15 cellular contexts compared by ENCODE assay signal in the genomic region with DNA sequence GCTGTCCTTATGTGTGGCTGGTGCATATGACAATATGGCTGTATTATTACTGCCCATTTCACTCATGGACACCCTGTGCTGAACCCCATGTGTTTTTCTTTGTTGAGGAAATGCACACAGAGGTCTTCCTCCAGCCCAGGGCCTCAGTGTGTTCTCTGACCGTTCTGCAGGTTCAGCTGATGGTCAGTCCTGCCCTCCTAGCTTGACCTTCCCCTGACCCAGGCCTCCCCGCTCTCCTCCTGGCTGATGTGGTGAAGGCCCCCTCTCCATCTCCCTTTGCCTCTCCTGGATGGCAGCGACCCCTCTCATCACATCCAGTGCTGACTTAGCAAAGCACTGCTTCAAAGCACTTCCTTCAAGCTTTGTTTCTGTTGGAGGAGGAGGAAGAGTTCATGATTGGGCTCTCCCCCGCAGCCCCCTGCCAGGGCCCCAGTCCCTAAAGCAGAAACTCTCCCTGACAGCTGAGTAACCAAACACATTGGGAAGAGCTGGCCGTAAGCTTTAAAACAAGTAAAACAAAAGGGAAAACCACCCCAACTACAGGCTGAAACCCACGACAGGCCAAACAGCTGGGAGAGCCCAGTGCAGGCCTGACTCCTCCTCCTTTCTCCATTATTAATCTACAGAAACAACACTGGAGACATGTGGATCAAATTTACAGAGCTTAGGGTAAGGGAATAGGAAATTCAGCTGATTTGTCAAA.
DNase-seq lines count a peak whose midpoint lies in the region; ATAC-seq and TF ChIP-seq lines count a peak whose summit lies in the region.
"Had no signal": no experiment of that assay in that cellular context is flagged by ENCODE, and none has a peak within 500 bp of the region (broad histone marks: within the 10 kb centered on the region; RNA-seq: fewer than 3 reads in every experiment).

No MANE protein-coding gene starts in this region.

- peak overlapping the region; percentile 38 for H3K4me2 ChIP-seq in hepatocyte

- H3K9me3 ChIP-seq in hepatocyte (ENCODE audit: low read depth), result no peaks in the 10 kb centered on the region
- H3K9me3 ChIP-seq in esophagus squamous epithelium, result no peaks in the 10 kb centered on the region
- H3K9me3 ChIP-seq: right lobe of liver had no signal

- no peak overlapping the region for H2AFZ ChIP-seq in hepatocyte

- H3K9me2 ChIP-seq in hepatocyte (replicated peaks; ENCODE audit: insufficient read depth), result no peaks in the 10 kb centered on the region

- H4K20me1 ChIP-seq in hepatocyte (ENCODE audit: insufficient read depth, poor library complexity, severe bottlenecking), result no peaks in the 10 kb centered on the region

- TF ChIP-seq CTCF in hepatocyte (IDR thresholded peaks at IDR 0.05; ENCODE audit: poor library complexity) (no peak), coronary artery (IDR thresholded peaks at IDR 0.05) (no peak), esophagus squamous epithelium (IDR thresholded peaks at IDR 0.05) (no peak)

- intact Hi-C loops in esophagus squamous epithelium (cut with DNase I), result no loop called here

- peak in 2 of 3 experiments; percentile 3 to 8 for DNase-seq in NCI-H1417 (lab: John Stamatoyannopoulos, UW)
- DNase-seq in NCI-H1417 treated with DMSO at 0.1 percent for 48 hours (lab: John Stamatoyannopoulos, UW), result no peak
- peak; percentile 47 for DNase-seq in hepatocyte (ENCODE audit: low spot score)
- peak; percentile 71 for DNase-seq in retina
- no peak for DNase-seq in coronary artery (ENCODE audit: low spot score)
- DNase-seq in esophagus squamous epithelium (lab: John Stamatoyannopoulos, UW), result no peak
- DNase-seq: activated CD4-positive, alpha-beta memory T cell treated with anti-CD3 and anti-CD28 coated beads, Interleukin-2, amount 10 ng/mL, durations not matched to agents 7 days and 5 days; activated effector memory CD4-positive, alpha-beta T cell treated with anti-CD3 and anti-CD28 coated beads, Interleukin-2, amount 50 U/mL, for 16 hours; NCI-H187 treated with DMSO at 0.1 percent for 48 hours; NCI-H524; right lobe of liver; stimulated activated CD4-positive, alpha-beta T cell treated with anti-CD3 and anti-CD28 coated beads, Interleukin-4, amount 100 ng/mL, for 24 hours had no signal

- peak; percentile 80 for ATAC-seq in SK-N-SH treated with all-trans-retinoic acid at 6 μM for 48 hours
- no peak for ATAC-seq in GM18858 (IDR thresholded peaks at IDR 0.05; ENCODE audit: unreplicated experiment)

- WGBS in hepatocyte (ENCODE audit: low lambda C conversion rate, missing lambda C conversion rate), result 43% methylated on average over 6 of the region's 6 CpGs
- WGBS in esophagus squamous epithelium, 2 donors, result 23 to 51% methylated on average over 4 to 5 of the region's 6 CpGs

- peaks cover 12% of the 10 kb centered on the region for H3K79me2 ChIP-seq in hepatocyte

- H3K36me3 ChIP-seq in hepatocyte (replicated peaks; ENCODE audit: insufficient read depth, low read depth) (no peaks in the 10 kb centered on the region), esophagus squamous epithelium (no peaks in the 10 kb centered on the region)

- no peak for TF ChIP-seq POLR2A in esophagus squamous epithelium (IDR thresholded peaks at IDR 0.05)

- peaks cover 35% of the 10 kb centered on the region for H3K4me1 ChIP-seq in hepatocyte (ENCODE audit: insufficient read depth)
- H3K4me1 ChIP-seq in esophagus squamous epithelium, result peaks cover 0 to 8% (median 4%) of the 10 kb centered on the region in 3 donors

- H3K4me3 ChIP-seq in hepatocyte (no peak overlapping the region), coronary artery (no peak overlapping the region), esophagus squamous epithelium (no peak overlapping the region)
- H3K4me3 ChIP-seq: right lobe of liver had no signal

- H3K27me3 ChIP-seq in hepatocyte, result no peaks in the 10 kb centered on the region
- no peaks in the 10 kb centered on the region for H3K27me3 ChIP-seq in esophagus squamous epithelium
- H3K27me3 ChIP-seq: right lobe of liver had no signal

- H3K27ac ChIP-seq in hepatocyte (peak overlapping the region; percentile 65), coronary artery (no peak overlapping the region), esophagus squamous epithelium (no peak overlapping the region)
- H3K27ac ChIP-seq: 22Rv1, right lobe of liver had no signal

TF ChIP-seq in SK-N-SH treated with all-trans-retinoic acid at 6 μM for 48 hours, 23 proteins besides CTCF, POLR2A, EP300 and RAD21 (continues in another document):
- TF ChIP-seq SNAI2 (CRISPR knock-in tag; IDR thresholded peaks at IDR 0.05) (no peak), ZNF8 (CRISPR knock-in tag; IDR thresholded peaks at IDR 0.05) (no peak), ZNF565 (CRISPR knock-in tag; conservative IDR thresholded peaks at IDR 0.05; ENCODE audit: low read depth) (no peak), PPARA (CRISPR knock-in tag; IDR thresholded peaks at IDR 0.05; ENCODE audit: borderline replicate concordance) (no peak), RARB (CRISPR knock-in tag; IDR thresholded peaks at IDR 0.05) (no peak), ZFP3 (CRISPR knock-in tag; IDR thresholded peaks at IDR 0.05) (no peak), CSRNP3 (CRISPR knock-in tag; IDR thresholded peaks at IDR 0.05) (no peak), ZC3H10 (CRISPR knock-in tag; IDR thresholded peaks at IDR 0.05) (no peak), ZNF70 (CRISPR knock-in tag; IDR thresholded peaks at IDR 0.05) (no peak), CSDC2 (CRISPR knock-in tag; IDR thresholded peaks at IDR 0.05) (no peak), OSR1 (CRISPR knock-in tag; IDR thresholded peaks at IDR 0.05) (no peak), GLIS3 (CRISPR knock-in tag; IDR thresholded peaks at IDR 0.05) (no peak), ZFP30 (CRISPR knock-in tag; IDR thresholded peaks at IDR 0.05) (no peak)
- TF ChIP-seq, protein P1, sequence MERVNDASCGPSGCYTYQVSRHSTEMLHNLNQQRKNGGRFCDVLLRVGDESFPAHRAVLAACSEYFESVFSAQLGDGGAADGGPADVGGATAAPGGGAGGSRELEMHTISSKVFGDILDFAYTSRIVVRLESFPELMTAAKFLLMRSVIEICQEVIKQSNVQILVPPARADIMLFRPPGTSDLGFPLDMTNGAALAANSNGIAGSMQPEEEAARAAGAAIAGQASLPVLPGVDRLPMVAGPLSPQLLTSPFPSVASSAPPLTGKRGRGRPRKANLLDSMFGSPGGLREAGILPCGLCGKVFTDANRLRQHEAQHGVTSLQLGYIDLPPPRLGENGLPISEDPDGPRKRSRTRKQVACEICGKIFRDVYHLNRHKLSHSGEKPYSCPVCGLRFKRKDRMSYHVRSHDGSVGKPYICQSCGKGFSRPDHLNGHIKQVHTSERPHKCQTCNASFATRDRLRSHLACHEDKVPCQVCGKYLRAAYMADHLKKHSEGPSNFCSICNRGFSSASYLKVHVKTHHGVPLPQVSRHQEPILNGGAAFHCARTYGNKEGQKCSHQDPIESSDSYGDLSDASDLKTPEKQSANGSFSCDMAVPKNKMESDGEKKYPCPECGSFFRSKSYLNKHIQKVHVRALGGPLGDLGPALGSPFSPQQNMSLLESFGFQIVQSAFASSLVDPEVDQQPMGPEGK (CRISPR knock-in tag; IDR thresholded peaks at IDR 0.05; ENCODE audit: borderline replicate concordance), result no peak
- TF ChIP-seq, protein P2, sequence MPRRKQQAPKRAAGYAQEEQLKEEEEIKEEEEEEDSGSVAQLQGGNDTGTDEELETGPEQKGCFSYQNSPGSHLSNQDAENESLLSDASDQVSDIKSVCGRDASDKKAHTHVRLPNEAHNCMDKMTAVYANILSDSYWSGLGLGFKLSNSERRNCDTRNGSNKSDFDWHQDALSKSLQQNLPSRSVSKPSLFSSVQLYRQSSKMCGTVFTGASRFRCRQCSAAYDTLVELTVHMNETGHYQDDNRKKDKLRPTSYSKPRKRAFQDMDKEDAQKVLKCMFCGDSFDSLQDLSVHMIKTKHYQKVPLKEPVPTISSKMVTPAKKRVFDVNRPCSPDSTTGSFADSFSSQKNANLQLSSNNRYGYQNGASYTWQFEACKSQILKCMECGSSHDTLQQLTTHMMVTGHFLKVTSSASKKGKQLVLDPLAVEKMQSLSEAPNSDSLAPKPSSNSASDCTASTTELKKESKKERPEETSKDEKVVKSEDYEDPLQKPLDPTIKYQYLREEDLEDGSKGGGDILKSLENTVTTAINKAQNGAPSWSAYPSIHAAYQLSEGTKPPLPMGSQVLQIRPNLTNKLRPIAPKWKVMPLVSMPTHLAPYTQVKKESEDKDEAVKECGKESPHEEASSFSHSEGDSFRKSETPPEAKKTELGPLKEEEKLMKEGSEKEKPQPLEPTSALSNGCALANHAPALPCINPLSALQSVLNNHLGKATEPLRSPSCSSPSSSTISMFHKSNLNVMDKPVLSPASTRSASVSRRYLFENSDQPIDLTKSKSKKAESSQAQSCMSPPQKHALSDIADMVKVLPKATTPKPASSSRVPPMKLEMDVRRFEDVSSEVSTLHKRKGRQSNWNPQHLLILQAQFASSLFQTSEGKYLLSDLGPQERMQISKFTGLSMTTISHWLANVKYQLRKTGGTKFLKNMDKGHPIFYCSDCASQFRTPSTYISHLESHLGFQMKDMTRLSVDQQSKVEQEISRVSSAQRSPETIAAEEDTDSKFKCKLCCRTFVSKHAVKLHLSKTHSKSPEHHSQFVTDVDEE (CRISPR knock-in tag; IDR thresholded peaks at IDR 0.05), result no peak
- TF ChIP-seq, protein P3, sequence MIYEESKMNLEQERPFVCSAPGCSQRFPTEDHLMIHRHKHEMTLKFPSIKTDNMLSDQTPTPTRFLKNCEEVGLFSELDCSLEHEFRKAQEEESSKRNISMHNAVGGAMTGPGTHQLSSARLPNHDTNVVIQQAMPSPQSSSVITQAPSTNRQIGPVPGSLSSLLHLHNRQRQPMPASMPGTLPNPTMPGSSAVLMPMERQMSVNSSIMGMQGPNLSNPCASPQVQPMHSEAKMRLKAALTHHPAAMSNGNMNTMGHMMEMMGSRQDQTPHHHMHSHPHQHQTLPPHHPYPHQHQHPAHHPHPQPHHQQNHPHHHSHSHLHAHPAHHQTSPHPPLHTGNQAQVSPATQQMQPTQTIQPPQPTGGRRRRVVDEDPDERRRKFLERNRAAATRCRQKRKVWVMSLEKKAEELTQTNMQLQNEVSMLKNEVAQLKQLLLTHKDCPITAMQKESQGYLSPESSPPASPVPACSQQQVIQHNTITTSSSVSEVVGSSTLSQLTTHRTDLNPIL (CRISPR knock-in tag; IDR thresholded peaks at IDR 0.05; ENCODE audit: low read depth), result no peak

Comparison
In these comparisons a context has a peak if more than half of its experiments do, and no peak if none do; other contexts are left out.
1. DNase-seq: peak in NCI-H1417 (2 of 3), hepatocyte (single experiment) and retina (single experiment); none in NCI-H1417 treated with DMSO at 0.1 percent for 48 hours (single experiment), coronary artery (single experiment) and esophagus squamous epithelium (single experiment).